In the genomic region with DNA sequence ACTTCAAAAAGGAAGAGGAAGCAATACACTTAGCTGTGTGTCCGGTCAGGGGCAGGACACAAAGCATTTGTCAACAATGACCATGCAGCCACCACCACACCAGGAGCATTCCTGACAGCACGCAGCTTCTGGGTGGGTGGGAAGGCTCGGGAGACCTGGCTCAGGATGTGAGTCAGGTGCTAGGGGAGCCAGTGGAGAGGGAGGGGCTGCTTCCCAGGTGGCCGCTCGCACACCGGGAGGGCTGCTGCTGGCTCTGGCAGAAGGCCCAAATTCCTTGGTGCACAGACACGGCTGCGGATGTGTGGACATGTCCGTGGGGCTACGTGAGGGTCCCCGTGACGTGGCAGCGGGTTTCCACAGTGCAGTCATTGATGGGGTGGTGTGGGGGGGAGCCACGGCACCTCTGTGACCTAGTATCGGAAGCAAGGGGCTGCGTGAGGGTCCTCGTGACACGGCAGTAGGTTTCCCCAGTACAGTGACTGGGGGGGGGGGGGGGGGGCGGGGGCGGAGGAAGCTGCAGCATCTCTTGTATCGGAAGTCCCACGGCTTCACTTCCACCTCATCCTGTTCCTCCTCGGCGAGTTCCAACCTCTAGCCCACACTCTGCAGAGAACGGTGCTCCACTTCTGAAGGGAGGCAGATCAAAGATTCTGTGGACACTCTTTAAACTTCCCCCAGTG, we compare ENCODE assay signal across 8 cellular contexts.
A peak's percentile ranks its signal among the peaks of the same experiment; 100 is the strongest.
DNase-seq lines count a peak whose midpoint lies in the region; ATAC-seq and TF ChIP-seq lines count a peak whose summit lies in the region.

No MANE protein-coding gene starts in this region.

- H3K36me3 Mint-ChIP-seq in Caco-2 (ENCODE audit: insufficient read depth, unreplicated experiment) (peaks cover 77% of the 10 kb centered on the region), mesothelial cell of epicardium (no peaks in the 10 kb centered on the region)

- H3K4me3 Mint-ChIP-seq in Caco-2 (ENCODE audit: unreplicated experiment): no peak overlapping the region
- no peak overlapping the region for H3K4me3 Mint-ChIP-seq in mesothelial cell of epicardium

- H3K36me3 ChIP-seq in Caco-2 (ENCODE audit: control insufficient read depth, insufficient read depth, low read length): no peaks in the 10 kb centered on the region

- no peaks in the 10 kb centered on the region for H3K27me3 ChIP-seq in Caco-2 (replicated peaks; ENCODE audit: control insufficient read depth, insufficient read depth, low read length)

- POLR2A ChIA-PET in Caco-2 (lab: Charles Lee): interaction anchor here (0.6 kb wide), 1 partner anchor 191 kb away, joined by 3 read pairs; no protein-coding TSS in a partner anchor

- no peak for ATAC-seq in SK-N-SH treated with all-trans-retinoic acid at 6 μM for 48 hours
- no peak for ATAC-seq in GM19395 (IDR thresholded peaks at IDR 0.05; ENCODE audit: unreplicated experiment)

- peaks cover 28% of the 10 kb centered on the region for H3K4me1 ChIP-seq in Caco-2

- in situ Hi-C loops in GM13977 (cut with MboI; ENCODE audit: low pct_unique_long_range_greater_than_20kb, low sequenced_read_pairs, unreplicated experiment): no loop called here

- intact Hi-C loops in Caco-2 (cut with micrococcal nuclease; ENCODE audit: unreplicated experiment): loop anchor here (5.0 kb wide), 1 partner anchor 177 kb away; a partner anchor contains a TSS

- peak in 1 of 2 experiments; percentile 54 for DNase-seq in Caco-2
- peak; percentile 57 for DNase-seq in NCI-H226
- peak in 6 of 61 donors; percentile 19 to 45 (median 30) for DNase-seq in caudate nucleus (lab: John Stamatoyannopoulos, UW)
- peak in 1 of 2 experiments; percentile 40 for DNase-seq in mesothelial cell of epicardium (ENCODE audit: low spot score in 2 of 2, unreplicated experiment in 2 of 2)
- DNase-seq in NCI-H1436 treated with DMSO at 0.1 percent for 48 hours (lab: John Stamatoyannopoulos, UW): no peak
- DNase-seq in GM13977 (ENCODE audit: low spot score): no peak

- no peak for TF ChIP-seq CTCF in Caco-2 (IDR thresholded peaks at IDR 0.05; ENCODE audit: insufficient read depth in 1 of 2, low read depth in 1 of 2, low read length in 1 of 2, severe bottlenecking in 1 of 2, unreplicated experiment in 1 of 2)
- no peak for TF ChIP-seq CTCF in mesothelial cell of epicardium (IDR thresholded peaks at IDR 0.05; ENCODE audit: unreplicated experiment)
- TF ChIP-seq CTCF in GM13977 (IDR thresholded peaks at IDR 0.05; ENCODE audit: extremely low read depth, insufficient read depth, missing control alignments): no peak

- H3K4me3 ChIP-seq in Caco-2 (ENCODE audit: low read depth, low read length): no peak overlapping the region

- H3K9me3 Mint-ChIP-seq in Caco-2 (ENCODE audit: unreplicated experiment) (no peaks in the 10 kb centered on the region), mesothelial cell of epicardium (no peaks in the 10 kb centered on the region)

- H3K4me1 Mint-ChIP-seq in Caco-2 (ENCODE audit: low read depth, unreplicated experiment): peaks cover 45% of the 10 kb centered on the region
- H3K4me1 Mint-ChIP-seq in mesothelial cell of epicardium: peaks cover 51% of the 10 kb centered on the region

- H3K27me3 Mint-ChIP-seq in Caco-2 (ENCODE audit: insufficient read depth, unreplicated experiment) (no peaks in the 10 kb centered on the region), mesothelial cell of epicardium (ENCODE audit: low read depth) (no peaks in the 10 kb centered on the region)

- peak overlapping the region; percentile 30 for H3K27ac Mint-ChIP-seq in Caco-2 (ENCODE audit: unreplicated experiment)
- H3K27ac Mint-ChIP-seq in mesothelial cell of epicardium: peak overlapping the region; percentile 21

- H3K27ac ChIP-seq in caudate nucleus (ENCODE audit: low read depth, low read length): peak overlapping the region; percentile 48

- CTCF ChIA-PET in Caco-2 (lab: Charles Lee): interaction anchor here (0.7 kb wide), 1 partner anchor 1283 kb away, joined by 4 read pairs; no protein-coding TSS in a partner anchor

- no peaks in the 10 kb centered on the region for H3K9me3 ChIP-seq in Caco-2

- BruUV-seq in Caco-2 (replicated peaks; lab: Mats Ljungman, UMichigan): no TSS peak

TF ChIP-seq in SK-N-SH treated with all-trans-retinoic acid at 6 μM for 48 hours, 23 proteins besides CTCF, POLR2A, EP300 and RAD21:
- TF ChIP-seq BACH2 (CRISPR knock-in tag; IDR thresholded peaks at IDR 0.05; ENCODE audit: borderline replicate concordance) (no peak), GLIS3 (CRISPR knock-in tag; IDR thresholded peaks at IDR 0.05) (no peak), RARB (CRISPR knock-in tag; IDR thresholded peaks at IDR 0.05) (no peak)
